Comparison of ENCODE assay signal across 8 cellular contexts in the genomic region with DNA sequence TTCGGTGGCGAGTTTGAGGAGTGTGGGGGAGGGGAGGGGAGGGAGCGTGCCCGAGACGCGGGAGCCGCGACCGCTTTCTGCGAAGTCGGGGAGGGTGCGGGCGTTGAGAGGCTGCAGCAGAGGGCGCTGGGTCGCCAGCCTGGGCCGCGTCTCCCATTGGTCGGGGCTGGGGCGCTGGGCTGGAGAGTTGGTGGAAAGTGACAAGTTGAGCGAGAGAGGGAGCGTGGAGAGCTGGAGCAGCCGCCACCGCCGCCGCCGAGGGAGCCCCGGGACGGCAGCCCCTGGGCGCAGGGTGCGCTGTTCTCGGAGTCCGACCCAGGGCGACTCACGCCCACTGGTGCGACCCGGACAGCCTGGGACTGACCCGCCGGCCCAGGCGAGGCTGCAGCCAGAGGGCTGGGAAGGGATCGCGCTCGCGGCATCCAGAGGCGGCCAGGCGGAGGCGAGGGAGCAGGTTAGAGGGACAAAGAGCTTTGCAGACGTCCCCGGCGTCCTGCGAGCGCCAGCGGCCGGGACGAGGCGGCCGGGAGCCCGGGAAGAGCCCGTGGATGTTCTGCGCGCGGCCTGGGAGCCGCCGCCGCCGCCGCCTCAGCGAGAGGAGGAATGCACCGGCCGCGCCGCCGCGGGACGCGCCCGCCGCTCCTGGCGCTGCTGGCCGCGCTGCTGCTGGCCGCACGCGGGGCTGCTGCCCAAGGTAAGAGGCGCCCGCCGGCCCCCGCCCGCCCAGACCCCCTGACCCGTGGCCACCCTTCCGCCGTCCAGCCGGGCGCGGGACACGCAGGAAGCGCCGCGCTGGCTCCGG. TPM values are rescaled to one million over a fixed set of nuclear protein-coding genes. Genes with fewer than 3 reads are reported as not detected.
DNase-seq lines count a peak whose midpoint lies in the region; ATAC-seq and TF ChIP-seq lines count a peak whose summit lies in the region.

A gene (plus strand): TSS at position 203 of the 802 bp plus-strand sequence.

- H3K27ac ChIP-seq in ACC112 (ENCODE audit: low read depth, low read length): peak within 1 kb of the TSS; percentile 60; the same call in 1 of the 2 replicates
- peak within 1 kb of the TSS; percentile 91 to 95 (median 94) for H3K27ac ChIP-seq in stomach

- 0 to 1% (median 1%) methylated on average over 17 to 99 of the region's 99 CpGs for WGBS in stomach, 5 donors

- H3K4me1 ChIP-seq in ACC112 (ENCODE audit: control insufficient read depth, insufficient read depth, low read length, unreplicated experiment) (peaks cover 26% of the 10 kb centered on the region), stomach (peaks cover 23 to 61% (median 39%) of the 10 kb centered on the region in 4 donors)

- no peak for TF ChIP-seq EP300 in stomach (IDR thresholded peaks at IDR 0.05)

- peak within 1 kb of the TSS; percentile 84 to 95 (median 93) for H3K4me3 Mint-ChIP-seq in naive B cell

- H3K36me3 ChIP-seq in ACC112 (ENCODE audit: insufficient read depth, low read length) (no peaks in the 10 kb centered on the region), stomach (no peaks in the 10 kb centered on the region)

- peak; percentile 81 for TF ChIP-seq CTCF in fibroblast of the aortic adventitia (IDR thresholded peaks at IDR 0.05; ENCODE audit: insufficient read depth, low read length)
- TF ChIP-seq CTCF in stomach (IDR thresholded peaks at IDR 0.05): peak in 5 of 7 experiments; percentile 59 to 79 (median 66)

- intact Hi-C loops in stomach (cut with DNase I; ENCODE audit: low total_unique reads): no loop called here

- peaks cover 42% of the 10 kb centered on the region for H3K79me2 ChIP-seq in ACC112 (ENCODE audit: control insufficient read depth, insufficient read depth, low read length, unreplicated experiment)

- H3K27me3 ChIP-seq in ACC112 (ENCODE audit: insufficient read depth, low read length): no peaks in the 10 kb centered on the region
- peaks cover 0 to 21% (median 5%) of the 10 kb centered on the region in 3 donors for H3K27me3 ChIP-seq in stomach

- peak within 1 kb of the TSS; percentile 93 for H2AFZ ChIP-seq in ACC112 (ENCODE audit: low read length, unreplicated experiment)

- ATAC-seq in GM18858 (IDR thresholded peaks at IDR 0.05; ENCODE audit: unreplicated experiment): peak; percentile 55
- ATAC-seq in HG03460 (IDR thresholded peaks at IDR 0.05; ENCODE audit: unreplicated experiment): peak; percentile 78
- peak; percentile 93 for ATAC-seq in naive B cell (ENCODE audit: low read depth in 2 of 2)

- H3K27ac Mint-ChIP-seq in naive B cell: peak within 1 kb of the TSS in 3 of 6 donors; percentile 0 to 87 (median 86)

- peaks cover 0 to 14% of the 10 kb centered on the region in 2 donors for H3K36me3 Mint-ChIP-seq in naive B cell

- peak within 1 kb of the TSS; percentile 99 for H3K4me3 ChIP-seq in ACC112 (ENCODE audit: low read depth, low read length)
- H3K4me3 ChIP-seq in fibroblast of the aortic adventitia (ENCODE audit: low read depth, low read length): peak within 1 kb of the TSS; percentile 82
- peak within 1 kb of the TSS; percentile 74 to 88 (median 80) for H3K4me3 ChIP-seq in stomach

- peaks cover 16 to 23% (median 22%) of the 10 kb centered on the region in 3 donors for H3K4me1 Mint-ChIP-seq in naive B cell

- H3K9me3 ChIP-seq in stomach: no peaks in the 10 kb centered on the region

- peaks cover 27 to 52% (median 39%) of the 10 kb centered on the region in 3 donors for H3K27me3 Mint-ChIP-seq in naive B cell

- no peaks in the 10 kb centered on the region for H3K9me3 Mint-ChIP-seq in naive B cell

- no peak for TF ChIP-seq POLR2A in stomach (IDR thresholded peaks at IDR 0.05)

- peak; percentile 19 for DNase-seq in NCI-H748 treated with DMSO at 0.1 percent for 48 hours (lab: John Stamatoyannopoulos, UW)
- DNase-seq in activated T-helper 1 cell treated with Interleukin-2 at 50 U/mL for 16 hours (ENCODE audit: low read depth): peak; percentile 1
- peak; percentile 80 for DNase-seq in fibroblast of the aortic adventitia (ENCODE audit: low read depth)
- DNase-seq in naive B cell: peak; percentile 71
- DNase-seq in stomach: peak; percentile 93

RNA-seq across cellular contexts. Expression of the gene that starts here (rescaled TPM):
- total RNA-seq in fibroblast of the aortic adventitia (ENCODE audit: low replicate concordance) (18.8 and 31.7 TPM in 2 replicates), stomach (10 to 100 TPM; 14.5 to 37.3 (median 33.5) TPM)
- polyA plus RNA-seq in naive B cell (ENCODE audit: low read depth in 6 of 6) (1 to 10 TPM in 4 of 6 donors, under 1 TPM in 2; 0.36 to 6.2 (median 1.3) TPM), stomach (1 to 10 TPM; 1.4 to 2.3 (median 2.2) TPM)

Comparison
In these comparisons a context has a peak if more than half of its experiments do, and no peak if none do; other contexts are left out.
1. Peak in every context shown above with its lines: DNase-seq, ATAC-seq, H3K4me3 ChIP-seq and H3K27ac ChIP-seq.
2. DNase-seq: peak in every context shown above with its lines; median percentile 93 in stomach; 80 in fibroblast of the aortic adventitia; 71 in naive B cell; 19 in NCI-H748 treated with DMSO at 0.1 percent for 48 hours; 1 in activated T-helper 1 cell treated with Interleukin-2 at 50 U/mL for 16 hours.